In genomic region chr3:49029563-49029884, GRCh38 we compare ENCODE assay signal across 8 cellular contexts. TPM values are rescaled to one million over a fixed set of nuclear protein-coding genes. Genes with fewer than 3 reads are reported as not detected.
A peak's percentile ranks its signal among the peaks of the same experiment; 100 is the strongest.
DNase-seq lines count a peak whose midpoint lies in the region; ATAC-seq and TF ChIP-seq lines count a peak whose summit lies in the region.

No MANE protein-coding gene starts in this region.

- POLR2A ChIA-PET in activated CD8-positive, alpha-beta T cell treated with anti-CD3 and anti-CD28 coated beads for 36 hours (lab: Charles Lee) = interaction anchor here (0.6 to 2.3 kb wide), 16 partner anchors 8 to 556 kb away, joined by 3 to 30 read pairs (median 6); partner anchors contain the start of genes ARIH2, P4HTM, QRICH1 and WDR6

- H3K27ac ChIP-seq in HUES48 (ENCODE audit: low read depth, low read length) = peak overlapping the region; percentile 46
- peak overlapping the region; percentile 91 for H3K27ac ChIP-seq in smooth muscle cell (ENCODE audit: low read depth)

- WGBS in smooth muscle cell (ENCODE audit: low lambda C conversion rate) = 8% methylated on average over 7 of the region's 7 CpGs

- peaks cover 77% of the 10 kb centered on the region for H3K36me3 ChIP-seq in HUES48 (ENCODE audit: control insufficient read depth, insufficient read depth, low read length)
- H3K36me3 ChIP-seq in iPS-15b (ENCODE audit: control insufficient read depth, insufficient read depth, low read length) = peaks cover 58% of the 10 kb centered on the region
- H3K36me3 ChIP-seq in smooth muscle cell (ENCODE audit: low read depth) = no peaks in the 10 kb centered on the region

- H3K27ac Mint-ChIP-seq in activated CD8-positive, alpha-beta T cell treated with anti-CD3 and anti-CD28 coated beads for 36 hours = peak overlapping the region; percentile 92

- peaks cover 30% of the 10 kb centered on the region for H3F3A ChIP-seq in smooth muscle cell (ENCODE audit: low read depth)

- ATAC-seq in activated CD8-positive, alpha-beta T cell treated with anti-CD3 and anti-CD28 coated beads for 36 hours = no peak
- ATAC-seq in HG03457 (IDR thresholded peaks at IDR 0.05; ENCODE audit: unreplicated experiment) = no peak
- ATAC-seq in HG02973 (IDR thresholded peaks at IDR 0.05; ENCODE audit: unreplicated experiment) = no peak
- ATAC-seq in GM19023 (IDR thresholded peaks at IDR 0.05; ENCODE audit: unreplicated experiment) = no peak

- no peaks in the 10 kb centered on the region for H3K27me3 Mint-ChIP-seq in activated CD8-positive, alpha-beta T cell treated with anti-CD3 and anti-CD28 coated beads for 36 hours

- no peaks in the 10 kb centered on the region for H4K20me1 ChIP-seq in smooth muscle cell (ENCODE audit: low read depth)

- CTCF ChIA-PET in activated CD8-positive, alpha-beta T cell treated with anti-CD3 and anti-CD28 coated beads for 36 hours (lab: Charles Lee) = interaction anchor here (0.6 to 1.5 kb wide), 5 partner anchors 16 to 75 kb away, joined by 3 to 12 read pairs (median 4); partner anchors contain the start of genes P4HTM, QARS1 and WDR6

- peak overlapping the region; percentile 88 for H3K4me3 Mint-ChIP-seq in activated CD8-positive, alpha-beta T cell treated with anti-CD3 and anti-CD28 coated beads for 36 hours

- H3K4me1 ChIP-seq in HUES48 (ENCODE audit: control insufficient read depth, insufficient read depth, low read length) (peaks cover 9% of the 10 kb centered on the region), iPS-15b (ENCODE audit: control insufficient read depth, insufficient read depth, low read length) (peaks cover 7% of the 10 kb centered on the region), smooth muscle cell (ENCODE audit: low read depth) (peaks cover 10% of the 10 kb centered on the region)

- intact Hi-C loops in activated CD8-positive, alpha-beta T cell treated with anti-CD3 and anti-CD28 coated beads for 36 hours (cut with micrococcal nuclease) = loop anchor here (5.0 kb wide), 1 partner anchor 63 kb away; the partner anchor contains the start of gene QRICH1

- peak overlapping the region; percentile 95 for H3K4me2 ChIP-seq in smooth muscle cell

- no peak for DNase-seq in activated CD8-positive, alpha-beta T cell treated with anti-CD3 and anti-CD28 coated beads for 36 hours
- DNase-seq in smooth muscle cell (lab: John Stamatoyannopoulos, UW; ENCODE audit: unreplicated experiment) (no peak), anterior cingulate cortex (lab: John Stamatoyannopoulos, UW) (no peak)

- H3K4me1 Mint-ChIP-seq in activated CD8-positive, alpha-beta T cell treated with anti-CD3 and anti-CD28 coated beads for 36 hours (ENCODE audit: low read depth) = peaks cover 38% of the 10 kb centered on the region

- H3K9me3 ChIP-seq in HUES48 (ENCODE audit: control insufficient read depth, insufficient read depth, low read length) = no peaks in the 10 kb centered on the region
- no peaks in the 10 kb centered on the region for H3K9me3 ChIP-seq in iPS-15b (ENCODE audit: control insufficient read depth, insufficient read depth, low read length)
- no peaks in the 10 kb centered on the region for H3K9me3 ChIP-seq in smooth muscle cell (replicated peaks; ENCODE audit: low read depth)

- peaks cover 60% of the 10 kb centered on the region for H3K36me3 Mint-ChIP-seq in activated CD8-positive, alpha-beta T cell treated with anti-CD3 and anti-CD28 coated beads for 36 hours (ENCODE audit: low read depth)

- H3K9me3 Mint-ChIP-seq in activated CD8-positive, alpha-beta T cell treated with anti-CD3 and anti-CD28 coated beads for 36 hours = no peaks in the 10 kb centered on the region

- H3K79me2 ChIP-seq in smooth muscle cell (ENCODE audit: low read depth) = peaks cover 26% of the 10 kb centered on the region

- no peak for TF ChIP-seq CTCF in activated CD8-positive, alpha-beta T cell treated with anti-CD3 and anti-CD28 coated beads for 36 hours (IDR thresholded peaks at IDR 0.05)
- no peak for TF ChIP-seq CTCF in smooth muscle cell (IDR thresholded peaks at IDR 0.05; ENCODE audit: borderline replicate concordance, insufficient read depth, poor library complexity, severe bottlenecking)

- H3K27me3 ChIP-seq in HUES48 (ENCODE audit: control insufficient read depth, insufficient read depth, low read length) (no peaks in the 10 kb centered on the region), iPS-15b (ENCODE audit: control insufficient read depth, insufficient read depth, low read length) (no peaks in the 10 kb centered on the region), smooth muscle cell (ENCODE audit: low read depth) (no peaks in the 10 kb centered on the region)

- H3K9ac ChIP-seq in HUES48 (ENCODE audit: low read depth, low read length) (no peak overlapping the region), iPS-15b (ENCODE audit: low read depth, low read length) (no peak overlapping the region), smooth muscle cell (ENCODE audit: low read depth) (peak overlapping the region; percentile 69)

- no peak overlapping the region for H2AFZ ChIP-seq in smooth muscle cell (ENCODE audit: low read depth)

- no peak overlapping the region; the same call in 1 of the 2 replicates for H3K4me3 ChIP-seq in HUES48 (ENCODE audit: low read depth, low read length)
- H3K4me3 ChIP-seq in iPS-15b (ENCODE audit: low read depth, low read length) = peak overlapping the region; percentile 98
- H3K4me3 ChIP-seq in smooth muscle cell = peak overlapping the region; percentile 79

RNA-seq across cellular contexts. Expression of gene IMPDH2, which starts 0.3 kb away (rescaled TPM):
- 100 to 1,000 TPM; 535 to 557 TPM for total RNA-seq in activated CD8-positive, alpha-beta T cell treated with anti-CD3 and anti-CD28 coated beads for 36 hours
- total RNA-seq in smooth muscle cell = 121 and 128 TPM in 2 replicates
- 105 and 127 TPM in 2 replicates for polyA plus RNA-seq in smooth muscle cell

RNA-seq across cellular contexts. Expression of gene NDUFAF3, which starts 7.6 kb away (rescaled TPM):
- 10 to 100 TPM; 90.7 to 95.5 TPM for total RNA-seq in activated CD8-positive, alpha-beta T cell treated with anti-CD3 and anti-CD28 coated beads for 36 hours
- 113 and 124 TPM in 2 replicates for total RNA-seq in smooth muscle cell
- polyA plus RNA-seq in smooth muscle cell = 169 and 175 TPM in 2 replicates

RNA-seq across cellular contexts. Expression of gene DALRD3, which starts 11.1 kb away (rescaled TPM):
- 10 to 100 TPM; 20.2 to 22.8 TPM for total RNA-seq in activated CD8-positive, alpha-beta T cell treated with anti-CD3 and anti-CD28 coated beads for 36 hours
- total RNA-seq in smooth muscle cell = 32.1 and 35.6 TPM in 2 replicates
- 39.0 and 51.1 TPM in 2 replicates for polyA plus RNA-seq in smooth muscle cell

RNA-seq across cellular contexts. Expression of gene WDR6, which starts 22.3 kb away (rescaled TPM):
- total RNA-seq in activated CD8-positive, alpha-beta T cell treated with anti-CD3 and anti-CD28 coated beads for 36 hours = 100 to 1,000 TPM; 111 to 125 TPM
- total RNA-seq in smooth muscle cell = 61.8 and 72.8 TPM in 2 replicates
- polyA plus RNA-seq in smooth muscle cell = 86.8 and 115 TPM in 2 replicates

RNA-seq across cellular contexts. Expression of gene P4HTM, which starts 39.5 kb away (rescaled TPM):
- total RNA-seq in activated CD8-positive, alpha-beta T cell treated with anti-CD3 and anti-CD28 coated beads for 36 hours = 10 to 100 TPM; 24.8 to 25.0 TPM
- 20.3 and 22.7 TPM in 2 replicates for total RNA-seq in smooth muscle cell
- polyA plus RNA-seq in smooth muscle cell = 29.9 and 30.4 TPM in 2 replicates
